Comparison of ENCODE assay signal across 18 cellular contexts in the genomic region with DNA sequence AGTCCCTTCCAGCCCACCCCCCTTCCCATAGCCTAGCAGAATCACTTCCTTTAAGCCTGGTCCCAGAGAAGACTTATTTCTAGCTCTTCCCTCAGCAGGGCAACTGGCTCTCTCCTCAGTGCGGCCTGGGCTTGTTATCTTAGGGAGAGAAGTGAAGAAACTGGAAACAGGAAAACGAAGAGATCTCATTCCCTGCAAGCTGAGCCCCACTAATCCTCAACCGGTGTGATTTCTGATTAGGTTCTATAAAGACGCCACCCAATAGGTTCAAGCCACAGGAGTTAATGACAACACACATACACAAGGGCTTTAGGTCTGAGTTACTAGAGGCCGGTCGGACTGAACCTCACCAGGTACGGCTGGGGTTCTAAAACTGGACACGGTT. TPM values are rescaled to one million over a fixed set of nuclear protein-coding genes. Genes with fewer than 3 reads are reported as not detected.
DNase-seq lines count a peak whose midpoint lies in the region; ATAC-seq, FAIRE-seq and TF ChIP-seq lines count a peak whose summit lies in the region.
"Had no signal": no experiment of that assay in that cellular context is flagged by ENCODE, and none has a peak within 500 bp of the region (broad histone marks: within the 10 kb centered on the region; RNA-seq: fewer than 3 reads in every experiment).

No MANE protein-coding gene starts in this region.

- no peak for FAIRE-seq in keratinocyte (lab: Jason Lieb, UNC)

- in situ Hi-C loops in brain microvascular endothelial cell (cut with HindIII; ENCODE audit: low pct_ligation_motif_present, low sequenced_read_pairs) = no loop called here
- in situ Hi-C loops in gastrocnemius medialis (cut with MboI; ENCODE audit: low sequenced_read_pairs in 4 of 4) = no loop called here

- H2AFZ ChIP-seq in keratinocyte (ENCODE audit: control insufficient read depth, low read length) = no peak overlapping the region

- peaks cover 16% of the 10 kb centered on the region for H3K4me1 Mint-ChIP-seq in osteocyte (ENCODE audit: unreplicated experiment)

- intact Hi-C loops in gastrocnemius medialis (cut with DNase I; ENCODE audit: low total_unique reads) = no loop called here

- H3K9me3 ChIP-seq in HUES64 (ENCODE audit: insufficient read depth, low read depth, low read length) (no peaks in the 10 kb centered on the region), keratinocyte (ENCODE audit: control insufficient read depth, low read depth, low read length) (no peaks in the 10 kb centered on the region), gastrocnemius medialis (no peaks in the 10 kb centered on the region)
- H3K9me3 ChIP-seq: adrenal gland, mucosa of descending colon, transverse colon had no signal

- no peaks in the 10 kb centered on the region for H3K9me3 Mint-ChIP-seq in osteocyte (ENCODE audit: unreplicated experiment)
- H3K9me3 Mint-ChIP-seq: activated T-cell treated with anti-CD3 and anti-CD28 coated beads, Interleukin-2, amount 50 U/mL, for 4 hours; T-cell had no signal

- H4K20me1 ChIP-seq in keratinocyte (ENCODE audit: control insufficient read depth, extremely low read depth, insufficient read depth, low read length) = no peaks in the 10 kb centered on the region

- TF ChIP-seq CTCF in brain microvascular endothelial cell (IDR thresholded peaks at IDR 0.05; ENCODE audit: low read depth, low read length, missing control alignments) = no peak
- TF ChIP-seq CTCF in keratinocyte (optimal IDR thresholded peaks at IDR 0.05 in 1 of 3, IDR thresholded peaks at IDR 0.05 in 1 of 3, conservative IDR thresholded peaks at IDR 0.05 in 1 of 3; ENCODE audit: extremely low read depth in 1 of 3, insufficient read depth in 2 of 3, low read length in 3 of 3) = no peak
- no peak for TF ChIP-seq CTCF in gastrocnemius medialis (IDR thresholded peaks at IDR 0.05 in 4 of 5, conservative IDR thresholded peaks at IDR 0.05 in 1 of 5)
- TF ChIP-seq CTCF in osteocyte (IDR thresholded peaks at IDR 0.05) = no peak

- WGBS in HUES64 = 4% methylated on average over 8 of the region's 8 CpGs

- H3K27me3 Mint-ChIP-seq in osteocyte (ENCODE audit: unreplicated experiment) = peaks cover 33% of the 10 kb centered on the region

- H3K4me2 ChIP-seq in keratinocyte (ENCODE audit: control insufficient read depth, extremely low read depth, insufficient read depth, low read depth, low read length) = peak overlapping the region; percentile 70

- H3K4me3 ChIP-seq in HUES64 (ENCODE audit: low read length) (peak overlapping the region; percentile 43), brain microvascular endothelial cell (ENCODE audit: low read depth, low read length) (peak overlapping the region; percentile 37), keratinocyte (ENCODE audit: control insufficient read depth in 2 of 3, extremely low read depth in 1 of 3, insufficient read depth in 2 of 3, low read depth in 1 of 3, low read length in 3 of 3) (peak overlapping the region in 1 of 3 experiments; percentile 48), gastrocnemius medialis (peak overlapping the region; percentile 21 to 45 (median 44))
- H3K4me3 ChIP-seq: adrenal gland, mucosa of descending colon had no signal

- no peak for ATAC-seq in gastrocnemius medialis
- ATAC-seq: activated T-cell treated with anti-CD3 and anti-CD28 coated beads, Interleukin-2, amount 50 U/mL, for 4 hours; T-cell had no signal

- no peaks in the 10 kb centered on the region for H3K79me2 ChIP-seq in keratinocyte (ENCODE audit: control insufficient read depth, insufficient read depth, low read length)

- no peaks in the 10 kb centered on the region for H3K9me1 ChIP-seq in keratinocyte (ENCODE audit: control insufficient read depth, extremely low read depth, insufficient read depth, low read length)

- H3K36me3 Mint-ChIP-seq in osteocyte (ENCODE audit: unreplicated experiment) = no peaks in the 10 kb centered on the region
- H3K36me3 Mint-ChIP-seq: T-cell had no signal

- H3K9ac ChIP-seq in HUES64 (ENCODE audit: low read depth, low read length) = no peak overlapping the region
- no peak overlapping the region for H3K9ac ChIP-seq in keratinocyte (ENCODE audit: control insufficient read depth, extremely low read depth, insufficient read depth, low read length)

- DNase-seq in brain microvascular endothelial cell = no peak
- no peak for DNase-seq in keratinocyte (ENCODE audit: low read depth, low spot score)
- DNase-seq in gastrocnemius medialis = no peak
- no peak for DNase-seq in NCI-H226
- no peak for DNase-seq in osteocyte (ENCODE audit: extremely low spot score, unreplicated experiment)
- DNase-seq in NCI-H1092 (lab: John Stamatoyannopoulos, UW) = no peak
- DNase-seq: activated T-cell treated with anti-CD3 and anti-CD28 coated beads, Interleukin-2, amount 50 U/mL, for 4 hours; HCEC 1CT; NCI-H187; NCI-H526; stimulated activated CD4-positive, alpha-beta T cell treated with anti-CD3 and anti-CD28 coated beads, Interleukin-2, amount 100 ng/mL, for 48 hours; T-cell; transverse colon had no signal

- no peak overlapping the region for H3K27ac Mint-ChIP-seq in osteocyte (ENCODE audit: unreplicated experiment)
- H3K27ac Mint-ChIP-seq: T-cell had no signal

- H3K27me3 ChIP-seq in HUES64 (ENCODE audit: insufficient read depth, low read length) (peaks cover 100% of the 10 kb centered on the region), brain microvascular endothelial cell (replicated peaks) (peaks cover 67% of the 10 kb centered on the region), keratinocyte (ENCODE audit: control insufficient read depth, extremely low read depth, insufficient read depth, low read length) (peaks cover 92% of the 10 kb centered on the region), gastrocnemius medialis (peaks cover 59 to 79% (median 60%) of the 10 kb centered on the region in 3 donors)

- H3K27ac ChIP-seq in HUES64 (ENCODE audit: low read depth, low read length) (no peak overlapping the region), brain microvascular endothelial cell (no peak overlapping the region), keratinocyte (ENCODE audit: control insufficient read depth, insufficient read depth, low read length) (no peak overlapping the region), gastrocnemius medialis (no peak overlapping the region)
- H3K27ac ChIP-seq: C4-2B had no signal

- dilution Hi-C loops in keratinocyte (cut with MboI; ENCODE audit: extremely low pct_ligation_motif_present, low sequenced_read_pairs) = no loop called here

- H3K36me3 ChIP-seq in HUES64 (ENCODE audit: insufficient read depth, low read length) (no peaks in the 10 kb centered on the region), brain microvascular endothelial cell (replicated peaks) (no peaks in the 10 kb centered on the region), keratinocyte (ENCODE audit: control insufficient read depth in 2 of 2, extremely low read depth in 1 of 2, insufficient read depth in 2 of 2, low read length in 2 of 2) (no peaks in the 10 kb centered on the region), gastrocnemius medialis (no peaks in the 10 kb centered on the region)
- H3K36me3 ChIP-seq: adrenal gland, transverse colon had no signal

- TF ChIP-seq POLR2A in gastrocnemius medialis (IDR thresholded peaks at IDR 0.05) = no peak

- peaks cover 45% of the 10 kb centered on the region for H3K4me1 ChIP-seq in HUES64 (ENCODE audit: insufficient read depth, low read length)
- peaks cover 28% of the 10 kb centered on the region for H3K4me1 ChIP-seq in keratinocyte (ENCODE audit: control insufficient read depth, extremely low read depth, insufficient read depth, low read length)
- peaks cover 27 to 29% of the 10 kb centered on the region in 2 donors for H3K4me1 ChIP-seq in gastrocnemius medialis

- H3K4me3 Mint-ChIP-seq in osteocyte (ENCODE audit: unreplicated experiment) = no peak overlapping the region
- H3K4me3 Mint-ChIP-seq: activated T-cell treated with anti-CD3 and anti-CD28 coated beads, Interleukin-2, amount 50 U/mL, for 4 hours; T-cell had no signal

RNA-seq across cellular contexts. Expression of gene GSX2, which starts 3.2 kb away (rescaled TPM):
- polyA plus RNA-seq in HUES64 (2013, experiment 1 of 2) = not detected
- not detected for polyA plus RNA-seq in HUES64 (2013, experiment 2 of 2)
- not detected in 3 replicates for polyA plus RNA-seq in keratinocyte
- polyA plus RNA-seq in keratinocyte (2011; ENCODE audit: low read depth) = 1.3 TPM
- not detected in 2 replicates for polyA plus RNA-seq in keratinocyte (2011; cell fraction: cytosol; rRNA removed)
- not detected in 2 replicates for polyA plus RNA-seq in keratinocyte (2011; cell fraction: nucleus; rRNA removed)
- polyA plus RNA-seq in keratinocyte (2012; ENCODE audit: low replicate concordance) = 0.58 TPM in 1 of 2 replicates, not detected in the other
- polyA minus RNA-seq in keratinocyte = not detected in 3 replicates
- not detected for polyA minus RNA-seq in keratinocyte (2011; cell fraction: cytosol; rRNA and poly(A)+ RNA removed)
- not detected in 2 replicates for polyA minus RNA-seq in keratinocyte (2011; cell fraction: nucleus; rRNA and poly(A)+ RNA removed)
- total RNA-seq in gastrocnemius medialis (not detected), osteocyte (0.35 and 0.47 TPM in 2 replicates)
- total RNA-seq: activated T-cell treated with anti-CD3 and anti-CD28 coated beads, Interleukin-2, amount 50 U/mL, for 4 hours; adrenal gland; mucosa of descending colon; RPMI7951; T-cell; transverse colon had no signal
- polyA plus RNA-seq: adrenal gland had no signal

RNA-seq across cellular contexts. Expression of gene CHIC2, which starts 38.8 kb away (rescaled TPM):
- 11.6 TPM for polyA plus RNA-seq in HUES64 (2013, experiment 1 of 2)
- 9.3 TPM for polyA plus RNA-seq in HUES64 (2013, experiment 2 of 2)
- 14.8 to 21.9 TPM (median 16.9 TPM) in 3 replicates for polyA plus RNA-seq in keratinocyte
- polyA plus RNA-seq in keratinocyte (2011; ENCODE audit: low read depth) = 44.5 TPM
- polyA plus RNA-seq in keratinocyte (2011; cell fraction: cytosol; rRNA removed) = 14.3 and 20.4 TPM in 2 replicates
- polyA plus RNA-seq in keratinocyte (2011; cell fraction: nucleus; rRNA removed) = 10.4 and 15.2 TPM in 2 replicates
- 14.9 and 45.3 TPM in 2 replicates for polyA plus RNA-seq in keratinocyte (2012; ENCODE audit: low replicate concordance)
- 3.3 to 10.7 TPM (median 8.0 TPM) in 3 replicates for polyA minus RNA-seq in keratinocyte
- polyA minus RNA-seq in keratinocyte (2011; cell fraction: cytosol; rRNA and poly(A)+ RNA removed) = 32.6 TPM
- 24.2 and 24.7 TPM in 2 replicates for polyA minus RNA-seq in keratinocyte (2011; cell fraction: nucleus; rRNA and poly(A)+ RNA removed)
- 10 to 100 TPM; 11.9 to 18.6 (median 15.5) TPM for total RNA-seq in gastrocnemius medialis
- 55.9 and 64.1 TPM in 2 replicates for total RNA-seq in osteocyte
